ENCODE assay signal across 29 cellular contexts in genomic region chr1:156875067-156875615, GRCh38. TPM values are rescaled to one million over a fixed set of nuclear protein-coding genes. Genes with fewer than 3 reads are reported as not detected.
"Had no signal": no experiment of that assay in that cellular context is flagged by ENCODE, and none has a peak within 500 bp of the region (broad histone marks: within the 10 kb centered on the region; RNA-seq: fewer than 3 reads in every experiment).

No MANE protein-coding gene starts in this region.

- H3K9me3 ChIP-seq: adrenal gland, esophagus squamous epithelium, gastrocnemius medialis, right lobe of liver, stomach, suprapubic skin, tibial nerve had no signal

- H3K36me3 Mint-ChIP-seq: activated naive CD8-positive, alpha-beta T cell; natural killer cell treated with Interleukin-12 subunit alpha and Interleukin-12 subunit beta and Interleukin-15 and Interleukin-18, amount 100 ng/mL, for 72 hours; stimulated activated effector memory CD8-positive, alpha-beta T cell treated with anti-CD3 and anti-CD28 coated beads, Interleukin-12 subunit alpha, Interleukin-12 subunit beta, amount 100 ng/mL, for 72 hours had no signal

- DNase-seq: activated B cell treated with CpG ODN at 0.5 μM for 24 hours; activated CD4-positive, alpha-beta T cell treated with anti-CD3 and anti-CD28 coated beads for 36 hours; activated CD4-positive, alpha-beta T cell treated with anti-CD3 and anti-CD28 coated beads, Interleukin-2, amount 50 U/mL, for 4 hours; activated CD8-positive, alpha-beta memory T cell treated with anti-CD3 and anti-CD28 coated beads for 24 hours; activated CD8-positive, alpha-beta memory T cell treated with anti-CD3 and anti-CD28 coated beads, Interleukin-2, amount 50 U/mL, for 48 hours; activated gamma-delta T cell; activated T-cell treated with anti-CD3 and anti-CD28 coated beads, Interleukin-2, amount 50 U/mL, for 72 hours; adrenal gland; cerebellar nuclear complex; esophagus squamous epithelium; gastrocnemius medialis; head of caudate nucleus; left cardiac atrium; occipital lobe; posterior cingulate gyrus; right lobe of liver; stimulated activated CD4-positive, alpha-beta T cell treated with anti-CD3 and anti-CD28 coated beads, Interleukin-2, amount 100 ng/mL, for 24 hours; stomach; T1000 had no signal

- H3K4me1 ChIP-seq: adrenal gland, esophagus squamous epithelium, gastrocnemius medialis, right lobe of liver, stomach, suprapubic skin, tibial nerve had no signal

- H3K9me3 Mint-ChIP-seq: activated B cell treated with CpG ODN at 0.5 μM for 24 hours; activated T-cell treated with anti-CD3 and anti-CD28 coated beads, Interleukin-2, amount 50 U/mL, for 72 hours; natural killer cell treated with Interleukin-12 subunit alpha and Interleukin-12 subunit beta and Interleukin-15 and Interleukin-18, amount 100 ng/mL, for 72 hours; stimulated activated effector memory CD8-positive, alpha-beta T cell treated with anti-CD3 and anti-CD28 coated beads, Interleukin-12 subunit alpha, Interleukin-12 subunit beta, amount 100 ng/mL, for 72 hours; T-helper 1 cell treated with Interleukin-12 subunit alpha and Interleukin-12 subunit beta and Interleukin-4 antibody, amounts not matched to agents 30 μg/mL and 1 μg/mL, for 36 hours had no signal

- H3K36me3 ChIP-seq: adrenal gland, esophagus squamous epithelium, gastrocnemius medialis, right lobe of liver, stomach, suprapubic skin, tibial nerve had no signal

- H3K27ac ChIP-seq: adrenal gland, coronary artery, esophagus squamous epithelium, gastrocnemius medialis, right lobe of liver, skin epidermis, stomach, suprapubic skin, tibial nerve had no signal

- H3K27ac Mint-ChIP-seq: activated B cell treated with CpG ODN at 0.5 μM for 24 hours; activated CD4-positive, alpha-beta T cell treated with anti-CD3 and anti-CD28 coated beads for 36 hours; activated naive CD8-positive, alpha-beta T cell; activated T-cell treated with anti-CD3 and anti-CD28 coated beads, Interleukin-2, amount 50 U/mL, for 72 hours; natural killer cell treated with Interleukin-12 subunit alpha and Interleukin-12 subunit beta and Interleukin-15 and Interleukin-18, amount 100 ng/mL, for 72 hours; stimulated activated effector memory CD8-positive, alpha-beta T cell treated with anti-CD3 and anti-CD28 coated beads, Interleukin-12 subunit alpha, Interleukin-12 subunit beta, amount 100 ng/mL, for 72 hours; T-helper 1 cell treated with Interleukin-12 subunit alpha and Interleukin-12 subunit beta and Interleukin-4 antibody, amounts not matched to agents 30 μg/mL and 1 μg/mL, for 36 hours had no signal

- H3K27me3 Mint-ChIP-seq: activated naive CD8-positive, alpha-beta T cell had no signal

- H3K4me3 ChIP-seq: adrenal gland, coronary artery, esophagus squamous epithelium, gastrocnemius medialis, right lobe of liver, skin epidermis, stomach, suprapubic skin, tibial nerve had no signal

- ATAC-seq: activated CD4-positive, alpha-beta T cell treated with anti-CD3 and anti-CD28 coated beads for 36 hours; activated T-cell treated with anti-CD3 and anti-CD28 coated beads, Interleukin-2, amount 50 U/mL, for 72 hours; gastrocnemius medialis; left cardiac atrium; natural killer cell treated with Interleukin-12 subunit alpha and Interleukin-12 subunit beta and Interleukin-15 and Interleukin-18, amount 100 ng/mL, for 72 hours; right lobe of liver; stimulated activated effector memory CD8-positive, alpha-beta T cell treated with anti-CD3 and anti-CD28 coated beads, Interleukin-12 subunit alpha, Interleukin-12 subunit beta, amount 100 ng/mL, for 72 hours had no signal

- H3K4me3 Mint-ChIP-seq: activated B cell treated with CpG ODN at 0.5 μM for 24 hours; activated CD4-positive, alpha-beta T cell treated with anti-CD3 and anti-CD28 coated beads for 36 hours; activated naive CD8-positive, alpha-beta T cell; activated T-cell treated with anti-CD3 and anti-CD28 coated beads, Interleukin-2, amount 50 U/mL, for 72 hours; natural killer cell treated with Interleukin-12 subunit alpha and Interleukin-12 subunit beta and Interleukin-15 and Interleukin-18, amount 100 ng/mL, for 72 hours; stimulated activated effector memory CD8-positive, alpha-beta T cell treated with anti-CD3 and anti-CD28 coated beads, Interleukin-12 subunit alpha, Interleukin-12 subunit beta, amount 100 ng/mL, for 72 hours; T-helper 1 cell treated with Interleukin-12 subunit alpha and Interleukin-12 subunit beta and Interleukin-4 antibody, amounts not matched to agents 30 μg/mL and 1 μg/mL, for 36 hours had no signal

- H3K27me3 ChIP-seq: adrenal gland, gastrocnemius medialis, right lobe of liver had no signal

- H3K4me1 Mint-ChIP-seq: activated B cell treated with CpG ODN at 0.5 μM for 24 hours had no signal

RNA-seq across cellular contexts. Expression of gene NTRK1, which starts 14.5 kb away (rescaled TPM):
- total RNA-seq: bronchial epithelial cell, occipital lobe, right lobe of liver had no signal

RNA-seq across cellular contexts. Expression of gene INSRR, which starts 16.2 kb away (rescaled TPM):
- total RNA-seq: activated B cell treated with CpG ODN at 0.5 μM for 24 hours, bronchial epithelial cell, esophagus squamous epithelium, gastrocnemius medialis, liver, right lobe of liver, suprapubic skin had no signal

RNA-seq across cellular contexts. Expression of gene PEAR1, which starts 18.4 kb away (rescaled TPM):
- total RNA-seq: activated B cell treated with CpG ODN at 0.5 μM for 24 hours; activated CD4-positive, alpha-beta T cell treated with anti-CD3 and anti-CD28 coated beads for 36 hours had no signal

RNA-seq across cellular contexts. Expression of gene LRRC71, which starts 45.3 kb away (rescaled TPM):
- total RNA-seq: activated B cell treated with CpG ODN at 0.5 μM for 24 hours; activated CD4-positive, alpha-beta T cell treated with anti-CD3 and anti-CD28 coated beads for 36 hours; activated T-cell treated with anti-CD3 and anti-CD28 coated beads, Interleukin-2, amount 50 U/mL, for 72 hours; bronchial epithelial cell; esophagus squamous epithelium; gastrocnemius medialis; left cardiac atrium; liver; natural killer cell treated with Interleukin-12 subunit alpha and Interleukin-12 subunit beta and Interleukin-15 and Interleukin-18, amount 100 ng/mL, for 72 hours; suprapubic skin had no signal

RNA-seq across cellular contexts. Expression of gene SH2D2A, which starts 58.5 kb away (rescaled TPM):
- total RNA-seq: occipital lobe had no signal
